1 cellular context compared by ENCODE assay signal in the genomic region with DNA sequence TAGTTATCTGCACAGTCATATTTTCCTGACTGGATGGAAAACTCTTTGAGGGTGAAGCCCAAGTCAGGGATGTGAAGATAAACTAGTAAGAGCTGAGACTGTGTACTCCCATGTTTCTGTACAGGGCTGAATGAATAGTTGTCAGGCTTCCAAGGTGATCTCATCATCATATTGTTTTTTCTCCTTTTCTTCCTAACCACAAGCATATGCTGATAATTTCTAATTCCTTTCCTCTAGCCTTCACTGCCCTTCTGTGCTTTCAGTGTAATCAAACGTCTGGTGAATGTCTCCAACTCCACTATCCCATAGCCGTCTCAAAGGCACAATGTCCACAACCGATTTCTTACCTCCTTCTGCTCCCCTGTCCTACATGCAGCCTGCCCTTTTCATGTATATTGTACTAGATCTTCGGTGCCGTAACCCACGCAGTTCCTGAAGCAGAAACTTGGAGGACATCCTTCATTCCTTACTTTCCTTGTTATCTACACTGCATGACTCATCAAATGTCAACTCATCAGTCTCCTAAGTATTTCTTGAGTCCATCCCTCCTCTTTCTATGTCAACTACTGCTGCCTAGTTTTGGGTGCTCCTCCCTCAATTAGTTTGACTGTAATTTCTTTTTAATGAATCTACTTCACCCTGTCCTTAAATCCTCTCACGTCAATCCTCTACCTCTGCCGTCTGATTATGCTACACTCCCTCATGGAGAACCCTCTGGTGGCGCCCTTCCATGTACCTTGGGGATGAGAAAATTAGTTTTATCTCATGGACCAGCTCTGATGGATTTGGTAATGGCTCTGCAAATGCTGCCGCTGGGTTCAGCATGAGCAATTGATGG.
TF ChIP-seq lines count a peak whose summit lies in the region.

No MANE protein-coding gene starts in this region.

TF ChIP-seq in K562, 482 proteins besides CTCF, POLR2A, EP300 and RAD21 (continues in another document):
- TF ChIP-seq DPF2 (IDR thresholded peaks at IDR 0.05): peak; percentile 97
- TF ChIP-seq NBN (IDR thresholded peaks at IDR 0.05; ENCODE audit: low read depth): peak; percentile 88
- TF ChIP-seq ZNF24 (IDR thresholded peaks at IDR 0.05): peak; percentile 80
- TF ChIP-seq JUND (IDR thresholded peaks at IDR 0.05; ENCODE audit: borderline replicate concordance, low read depth, low read length): peak; percentile 97
- TF ChIP-seq JUND (tag; IDR thresholded peaks at IDR 0.05; ENCODE audit: borderline replicate concordance, low read depth, low read length): peak; percentile 99
- TF ChIP-seq BRD9 (IDR thresholded peaks at IDR 0.05; ENCODE audit: low read depth, partially characterized antibody): peak; percentile 56
- TF ChIP-seq E2F8 (IDR thresholded peaks at IDR 0.05; ENCODE audit: low read depth, partially characterized antibody): peak; percentile 60
- peak; percentile 85 for TF ChIP-seq ATF7 (IDR thresholded peaks at IDR 0.05)
- 0 out of 2 replicates have a peak, but pooled peaks have one; percentile 10 for TF ChIP-seq PHB2 (IDR thresholded peaks at IDR 0.05; ENCODE audit: low read depth)
- peak; percentile 87 for TF ChIP-seq MTA1 (IDR thresholded peaks at IDR 0.05; ENCODE audit: borderline replicate concordance)
- TF ChIP-seq YY1 (IDR thresholded peaks at IDR 0.05; ENCODE audit: borderline replicate concordance in 1 of 3, control insufficient read depth in 1 of 3, extremely low read depth in 1 of 3, insufficient read depth in 3 of 3, insufficient read length in 1 of 3, insufficient replicate concordance in 2 of 3, low read depth in 1 of 3, low read length in 2 of 3): peak in 1 of 3 experiments; percentile 15
- TF ChIP-seq LCOR (CRISPR knock-in tag; IDR thresholded peaks at IDR 0.05): peak; percentile 74
- TF ChIP-seq SOX6 (IDR thresholded peaks at IDR 0.05): peak; percentile 89
- peak; percentile 91 for TF ChIP-seq MEIS2 (IDR thresholded peaks at IDR 0.05; ENCODE audit: partially characterized antibody)
- TF ChIP-seq BRF1 (IDR thresholded peaks at IDR 0.05; ENCODE audit: borderline replicate concordance, extremely low read depth, insufficient read length): no peak
- TF ChIP-seq EP400 (IDR thresholded peaks at IDR 0.05): peak; percentile 51
- TF ChIP-seq ATF3 (IDR thresholded peaks at IDR 0.05): peak; percentile 97
- peak; percentile 72; the same call in 1 of the 2 replicates for TF ChIP-seq ATF3 (CRISPR knock-in tag; conservative IDR thresholded peaks at IDR 0.05)
- no peak for TF ChIP-seq ZNF23 (CRISPR knock-in tag; IDR thresholded peaks at IDR 0.05)
- TF ChIP-seq RCOR1 (IDR thresholded peaks at IDR 0.05; ENCODE audit: borderline replicate concordance in 1 of 2, low read depth in 2 of 2, low read length in 2 of 2): peak in 1 of 2 experiments; percentile 87; a peak in 2 of 4 replicates
- TF ChIP-seq ELF4 (CRISPR knock-in tag; IDR thresholded peaks at IDR 0.05): 0 out of 2 replicates have a peak, but pooled peaks have one; percentile 37
- TF ChIP-seq ZBTB9 (CRISPR knock-in tag; IDR thresholded peaks at IDR 0.05): no peak
- TF ChIP-seq L3MBTL2 (IDR thresholded peaks at IDR 0.05): 0 out of 2 replicates have a peak, but pooled peaks have one; percentile 16
- no peak for TF ChIP-seq TAF9B (IDR thresholded peaks at IDR 0.05; ENCODE audit: partially characterized antibody)
- TF ChIP-seq SMARCE1 (IDR thresholded peaks at IDR 0.05): peak; percentile 96
- TF ChIP-seq NRF1 (conservative IDR thresholded peaks at IDR 0.05 in 1 of 2, IDR thresholded peaks at IDR 0.05 in 1 of 2): peak; percentile 45 to 48
- no peak for TF ChIP-seq FIP1L1 (IDR thresholded peaks at IDR 0.05; ENCODE audit: low read depth, low read length, poor library complexity, severe bottlenecking)
- no peak for TF ChIP-seq PURB (CRISPR knock-in tag; IDR thresholded peaks at IDR 0.05; ENCODE audit: low read depth)
- TF ChIP-seq FOXJ2 (tag; IDR thresholded peaks at IDR 0.05): peak; percentile 54
- TF ChIP-seq MAFG (tag; conservative IDR thresholded peaks at IDR 0.05): peak; percentile 99
- no peak for TF ChIP-seq FOXM1 (IDR thresholded peaks at IDR 0.05; ENCODE audit: low read depth)
- no peak for TF ChIP-seq FOXM1 (CRISPR knock-in tag; IDR thresholded peaks at IDR 0.05; ENCODE audit: low read depth)
- peak; percentile 93 for TF ChIP-seq SMARCB1 (IDR thresholded peaks at IDR 0.05; ENCODE audit: insufficient read length, low read depth)
- TF ChIP-seq ZNF57 (CRISPR knock-in tag; IDR thresholded peaks at IDR 0.05): no peak
- TF ChIP-seq HLTF (IDR thresholded peaks at IDR 0.05): 0 out of 2 replicates have a peak, but pooled peaks have one; percentile 68
- TF ChIP-seq CC2D1A (IDR thresholded peaks at IDR 0.05): peak; percentile 54; the same call in 1 of the 2 replicates
- TF ChIP-seq CREM (IDR thresholded peaks at IDR 0.05; ENCODE audit: low read depth): peak; percentile 46; the same call in 1 of the 2 replicates
- peak; percentile 65 for TF ChIP-seq FOS (IDR thresholded peaks at IDR 0.05; ENCODE audit: extremely low read depth, insufficient read length)
- peak; percentile 97 for TF ChIP-seq FOSL1 (tag; conservative IDR thresholded peaks at IDR 0.05)
- TF ChIP-seq, protein P1, sequence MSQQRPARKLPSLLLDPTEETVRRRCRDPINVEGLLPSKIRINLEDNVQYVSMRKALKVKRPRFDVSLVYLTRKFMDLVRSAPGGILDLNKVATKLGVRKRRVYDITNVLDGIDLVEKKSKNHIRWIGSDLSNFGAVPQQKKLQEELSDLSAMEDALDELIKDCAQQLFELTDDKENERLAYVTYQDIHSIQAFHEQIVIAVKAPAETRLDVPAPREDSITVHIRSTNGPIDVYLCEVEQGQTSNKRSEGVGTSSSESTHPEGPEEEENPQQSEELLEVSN (IDR thresholded peaks at IDR 0.05; ENCODE audit: borderline replicate concordance in 1 of 2, extremely low read depth in 1 of 2, insufficient read depth in 1 of 2, insufficient read length in 1 of 2, low read depth in 1 of 2, low read length in 1 of 2, poor library complexity in 1 of 2, severe bottlenecking in 1 of 2): no peak
- 0 out of 4 replicates have a peak, but pooled peaks of 1 of the 2 experiments have one; percentile 39 for TF ChIP-seq FOXA3 (CRISPR knock-in tag; conservative IDR thresholded peaks at IDR 0.05 in 1 of 2, IDR thresholded peaks at IDR 0.05 in 1 of 2)
- TF ChIP-seq EHMT2 (IDR thresholded peaks at IDR 0.05): peak; percentile 91
- TF ChIP-seq ZC3H8 (IDR thresholded peaks at IDR 0.05): peak; percentile 16; the same call in 1 of the 2 replicates
- peak in 1 of 2 experiments; percentile 61 for TF ChIP-seq AFF1 (IDR thresholded peaks at IDR 0.05; ENCODE audit: low read depth in 1 of 2, partially characterized antibody in 2 of 2)
- TF ChIP-seq MED1 (CRISPR knock-in tag; IDR thresholded peaks at IDR 0.05; ENCODE audit: borderline replicate concordance): no peak
- TF ChIP-seq ZSCAN29 (IDR thresholded peaks at IDR 0.05): peak; percentile 42; the same call in 1 of the 2 replicates
- no peak for TF ChIP-seq MIER1 (IDR thresholded peaks at IDR 0.05; ENCODE audit: low read depth)
- TF ChIP-seq, protein P2, sequence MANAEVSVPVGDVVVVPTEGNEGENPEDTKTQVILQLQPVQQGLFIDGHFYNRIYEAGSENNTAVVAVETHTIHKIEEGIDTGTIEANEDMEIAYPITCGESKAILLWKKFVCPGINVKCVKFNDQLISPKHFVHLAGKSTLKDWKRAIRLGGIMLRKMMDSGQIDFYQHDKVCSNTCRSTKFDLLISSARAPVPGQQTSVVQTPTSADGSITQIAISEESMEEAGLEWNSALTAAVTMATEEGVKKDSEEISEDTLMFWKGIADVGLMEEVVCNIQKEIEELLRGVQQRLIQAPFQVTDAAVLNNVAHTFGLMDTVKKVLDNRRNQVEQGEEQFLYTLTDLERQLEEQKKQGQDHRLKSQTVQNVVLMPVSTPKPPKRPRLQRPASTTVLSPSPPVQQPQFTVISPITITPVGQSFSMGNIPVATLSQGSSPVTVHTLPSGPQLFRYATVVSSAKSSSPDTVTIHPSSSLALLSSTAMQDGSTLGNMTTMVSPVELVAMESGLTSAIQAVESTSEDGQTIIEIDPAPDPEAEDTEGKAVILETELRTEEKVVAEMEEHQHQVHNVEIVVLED (CRISPR knock-in tag; IDR thresholded peaks at IDR 0.05): no peak
- TF ChIP-seq CTBP1 (IDR thresholded peaks at IDR 0.05; ENCODE audit: borderline replicate concordance): peak; percentile 98
- TF ChIP-seq, protein P3, sequence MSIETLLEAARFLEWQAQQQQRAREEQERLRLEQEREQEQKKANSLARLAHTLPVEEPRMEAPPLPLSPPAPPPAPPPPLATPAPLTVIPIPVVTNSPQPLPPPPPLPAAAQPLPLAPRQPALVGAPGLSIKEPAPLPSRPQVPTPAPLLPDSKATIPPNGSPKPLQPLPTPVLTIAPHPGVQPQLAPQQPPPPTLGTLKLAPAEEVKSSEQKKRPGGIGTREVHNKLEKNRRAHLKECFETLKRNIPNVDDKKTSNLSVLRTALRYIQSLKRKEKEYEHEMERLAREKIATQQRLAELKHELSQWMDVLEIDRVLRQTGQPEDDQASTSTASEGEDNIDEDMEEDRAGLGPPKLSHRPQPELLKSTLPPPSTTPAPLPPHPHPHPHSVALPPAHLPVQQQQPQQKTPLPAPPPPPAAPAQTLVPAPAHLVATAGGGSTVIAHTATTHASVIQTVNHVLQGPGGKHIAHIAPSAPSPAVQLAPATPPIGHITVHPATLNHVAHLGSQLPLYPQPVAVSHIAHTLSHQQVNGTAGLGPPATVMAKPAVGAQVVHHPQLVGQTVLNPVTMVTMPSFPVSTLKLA (conservative IDR thresholded peaks at IDR 0.05): peak in 1 of 2 experiments; percentile 45; a peak in 2 of 4 replicates
- peak; percentile 90 for TF ChIP-seq ARID1B (IDR thresholded peaks at IDR 0.05)
- peak; percentile 62 for TF ChIP-seq SP1 (CRISPR knock-in tag; IDR thresholded peaks at IDR 0.05)
- TF ChIP-seq ZEB2 (IDR thresholded peaks at IDR 0.05): peak; percentile 88
- 0 out of 2 replicates have a peak, but pooled peaks have one; percentile 40 for TF ChIP-seq ZNF175 (CRISPR knock-in tag; IDR thresholded peaks at IDR 0.05; ENCODE audit: low read depth)
